ENCODE assay signal across 1 cellular context in the genomic region with DNA sequence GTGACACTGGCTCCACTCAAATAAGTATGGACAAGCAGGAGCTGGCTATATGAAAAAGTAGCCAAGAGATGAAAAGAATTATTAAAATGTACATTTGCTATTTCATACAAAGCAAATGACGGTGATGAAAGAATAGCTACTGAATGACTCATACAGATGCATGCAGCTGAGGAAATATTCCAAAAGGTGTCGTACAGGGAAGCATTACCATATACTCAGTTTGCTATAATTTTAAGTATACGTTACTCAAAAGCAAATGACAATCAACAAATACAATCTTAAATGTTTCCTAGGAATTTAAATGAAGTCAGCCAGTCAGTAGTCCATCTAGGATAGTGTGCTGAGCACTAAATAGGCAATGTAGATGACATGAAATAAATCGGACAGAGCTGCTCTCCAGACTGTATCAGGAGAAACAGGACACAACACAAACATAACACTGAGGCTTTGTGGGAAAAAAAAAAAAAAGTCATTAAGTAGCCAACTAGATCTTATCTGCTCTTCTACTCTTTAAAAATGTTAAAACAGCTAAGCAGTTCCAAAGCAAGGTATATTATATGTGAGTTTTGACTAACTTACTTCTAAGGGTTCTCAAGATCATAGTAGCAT.
TF ChIP-seq lines count a peak whose summit lies in the region.

No MANE protein-coding gene starts in this region.

TF ChIP-seq in K562, 482 proteins besides CTCF, POLR2A, EP300 and RAD21 (continued from another document):
- TF ChIP-seq, protein P1, sequence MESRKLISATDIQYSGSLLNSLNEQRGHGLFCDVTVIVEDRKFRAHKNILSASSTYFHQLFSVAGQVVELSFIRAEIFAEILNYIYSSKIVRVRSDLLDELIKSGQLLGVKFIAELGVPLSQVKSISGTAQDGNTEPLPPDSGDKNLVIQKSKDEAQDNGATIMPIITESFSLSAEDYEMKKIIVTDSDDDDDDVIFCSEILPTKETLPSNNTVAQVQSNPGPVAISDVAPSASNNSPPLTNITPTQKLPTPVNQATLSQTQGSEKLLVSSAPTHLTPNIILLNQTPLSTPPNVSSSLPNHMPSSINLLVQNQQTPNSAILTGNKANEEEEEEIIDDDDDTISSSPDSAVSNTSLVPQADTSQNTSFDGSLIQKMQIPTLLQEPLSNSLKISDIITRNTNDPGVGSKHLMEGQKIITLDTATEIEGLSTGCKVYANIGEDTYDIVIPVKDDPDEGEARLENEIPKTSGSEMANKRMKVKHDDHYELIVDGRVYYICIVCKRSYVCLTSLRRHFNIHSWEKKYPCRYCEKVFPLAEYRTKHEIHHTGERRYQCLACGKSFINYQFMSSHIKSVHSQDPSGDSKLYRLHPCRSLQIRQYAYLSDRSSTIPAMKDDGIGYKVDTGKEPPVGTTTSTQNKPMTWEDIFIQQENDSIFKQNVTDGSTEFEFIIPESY (CRISPR knock-in tag; IDR thresholded peaks at IDR 0.05) = no peak
- no peak for TF ChIP-seq ZNF146 (CRISPR knock-in tag; IDR thresholded peaks at IDR 0.05; ENCODE audit: unreplicated experiment)
- no peak for TF ChIP-seq IFI16 (CRISPR knock-in tag; IDR thresholded peaks at IDR 0.05)
- TF ChIP-seq ILK (tag; IDR thresholded peaks at IDR 0.05; ENCODE audit: borderline replicate concordance, low read depth) = no peak
- TF ChIP-seq CXXC5 (CRISPR knock-in tag; IDR thresholded peaks at IDR 0.05) = no peak
- TF ChIP-seq KLF10 (CRISPR knock-in tag; IDR thresholded peaks at IDR 0.05) = no peak
- TF ChIP-seq MAFK (IDR thresholded peaks at IDR 0.05; ENCODE audit: low read length) = no peak
- TF ChIP-seq, protein P2, sequence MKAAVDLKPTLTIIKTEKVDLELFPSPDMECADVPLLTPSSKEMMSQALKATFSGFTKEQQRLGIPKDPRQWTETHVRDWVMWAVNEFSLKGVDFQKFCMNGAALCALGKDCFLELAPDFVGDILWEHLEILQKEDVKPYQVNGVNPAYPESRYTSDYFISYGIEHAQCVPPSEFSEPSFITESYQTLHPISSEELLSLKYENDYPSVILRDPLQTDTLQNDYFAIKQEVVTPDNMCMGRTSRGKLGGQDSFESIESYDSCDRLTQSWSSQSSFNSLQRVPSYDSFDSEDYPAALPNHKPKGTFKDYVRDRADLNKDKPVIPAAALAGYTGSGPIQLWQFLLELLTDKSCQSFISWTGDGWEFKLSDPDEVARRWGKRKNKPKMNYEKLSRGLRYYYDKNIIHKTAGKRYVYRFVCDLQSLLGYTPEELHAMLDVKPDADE (conservative IDR thresholded peaks at IDR 0.05; ENCODE audit: control insufficient read depth, low read depth, low read length) = no peak
TF ChIP-seq in K562: peak in this region for 0.
